In genomic region chr10:88110355-88110754, GRCh38 we compare ENCODE assay signal across 11 cellular contexts.
DNase-seq lines count a peak whose midpoint lies in the region; ATAC-seq, FAIRE-seq and TF ChIP-seq lines count a peak whose summit lies in the region.
"Had no signal": no experiment of that assay in that cellular context is flagged by ENCODE, and none has a peak within 500 bp of the region (broad histone marks: within the 10 kb centered on the region; RNA-seq: fewer than 3 reads in every experiment).

No MANE protein-coding gene starts in this region.

- no peaks in the 10 kb centered on the region for H3K9me3 ChIP-seq in GM23248 (ENCODE audit: low read depth)
- H3K9me3 ChIP-seq in BE2C = no peaks in the 10 kb centered on the region

- no peaks in the 10 kb centered on the region for H3K9me2 ChIP-seq in GM23248 (ENCODE audit: insufficient read depth)

- H3K27me3 ChIP-seq in GM23248 (replicated peaks; ENCODE audit: insufficient read depth) = no peaks in the 10 kb centered on the region
- H3K27me3 ChIP-seq in BE2C = no peaks in the 10 kb centered on the region

- TF ChIP-seq CTCF in fibroblast of mammary gland (conservative IDR thresholded peaks at IDR 0.05; ENCODE audit: control insufficient read depth, insufficient read depth, low read depth, low read length) (no peak), BE2C (IDR thresholded peaks at IDR 0.05; ENCODE audit: low read depth, low read length) (no peak)

- H3K27me3 Mint-ChIP-seq in stimulated activated naive CD8-positive, alpha-beta T cell treated with anti-CD3 and anti-CD28 coated beads, Interleukin-15, Interleukin-2, amounts not matched to agents 100 ng/mL and 50 ng/mL, for 24 hours = peaks cover 5% of the 10 kb centered on the region
- H3K27me3 Mint-ChIP-seq in activated CD4-positive, alpha-beta T cell treated with anti-CD3 and anti-CD28 coated beads, Interleukin-2, amount 10 ng/mL, durations not matched to agents 7 days and 5 days = peaks cover 11% of the 10 kb centered on the region
- H3K27me3 Mint-ChIP-seq: central memory CD8-positive, alpha-beta T cell had no signal

- H3K9ac ChIP-seq in GM23248 = no peak overlapping the region

- H3F3A ChIP-seq in GM23248 (ENCODE audit: insufficient read depth) = peaks cover 21% of the 10 kb centered on the region

- peaks cover 4% of the 10 kb centered on the region for H3K9me3 Mint-ChIP-seq in stimulated activated naive CD8-positive, alpha-beta T cell treated with anti-CD3 and anti-CD28 coated beads, Interleukin-15, Interleukin-2, amounts not matched to agents 100 ng/mL and 50 ng/mL, for 24 hours
- peaks cover 3% of the 10 kb centered on the region for H3K9me3 Mint-ChIP-seq in activated CD4-positive, alpha-beta T cell treated with anti-CD3 and anti-CD28 coated beads, Interleukin-2, amount 10 ng/mL, durations not matched to agents 7 days and 5 days
- H3K9me3 Mint-ChIP-seq: central memory CD8-positive, alpha-beta T cell had no signal

- H4K20me1 ChIP-seq in GM23248 (ENCODE audit: insufficient read depth) = no peaks in the 10 kb centered on the region

- DNase-seq in GM23248 = peak; percentile 81
- DNase-seq in RCC 7860 (ENCODE audit: low spot score) = peak; percentile 93
- peak; percentile 74 for DNase-seq in fibroblast of mammary gland (ENCODE audit: low read depth)
- DNase-seq in BE2C = no peak
- DNase-seq in OCI-M2 (lab: John Stamatoyannopoulos, UW; ENCODE audit: unreplicated experiment) = no peak
- DNase-seq in activated CD4-positive, alpha-beta T cell treated with anti-CD3 and anti-CD28 coated beads, Interleukin-2, amount 10 ng/mL, durations not matched to agents 7 days and 5 days = no peak
- DNase-seq: NCI-H2081, nucleus accumbens had no signal

- H3K4me1 Mint-ChIP-seq in stimulated activated naive CD8-positive, alpha-beta T cell treated with anti-CD3 and anti-CD28 coated beads, Interleukin-15, Interleukin-2, amounts not matched to agents 100 ng/mL and 50 ng/mL, for 24 hours (ENCODE audit: low read depth) = peaks cover 67% of the 10 kb centered on the region
- peaks cover 22% of the 10 kb centered on the region for H3K4me1 Mint-ChIP-seq in activated CD4-positive, alpha-beta T cell treated with anti-CD3 and anti-CD28 coated beads, Interleukin-2, amount 10 ng/mL, durations not matched to agents 7 days and 5 days

- H3K4me3 ChIP-seq in GM23248 (no peak overlapping the region), fibroblast of mammary gland (ENCODE audit: control insufficient read depth, low read depth, low read length) (no peak overlapping the region), BE2C (ENCODE audit: low read depth, low read length) (no peak overlapping the region)

- ATAC-seq in GM18861 (IDR thresholded peaks at IDR 0.05; ENCODE audit: unreplicated experiment) = no peak

- FAIRE-seq in RCC 7860 (lab: Jason Lieb, UNC) = peak; percentile 98

- H3K4me1 ChIP-seq in GM23248 (ENCODE audit: insufficient read depth) (peaks cover 15% of the 10 kb centered on the region), BE2C (peaks cover 10% of the 10 kb centered on the region)

- H3K27ac Mint-ChIP-seq in stimulated activated naive CD8-positive, alpha-beta T cell treated with anti-CD3 and anti-CD28 coated beads, Interleukin-15, Interleukin-2, amounts not matched to agents 100 ng/mL and 50 ng/mL, for 24 hours = peak overlapping the region; percentile 43
- H3K27ac Mint-ChIP-seq in activated CD4-positive, alpha-beta T cell treated with anti-CD3 and anti-CD28 coated beads, Interleukin-2, amount 10 ng/mL, durations not matched to agents 7 days and 5 days = no peak overlapping the region

- POLR2A ChIA-PET in activated CD4-positive, alpha-beta T cell treated with anti-CD3 and anti-CD28 coated beads, Interleukin-2, amount 10 ng/mL, durations not matched to agents 7 days and 5 days (lab: Charles Lee) = no interaction called here

- H3K4me3 Mint-ChIP-seq in stimulated activated naive CD8-positive, alpha-beta T cell treated with anti-CD3 and anti-CD28 coated beads, Interleukin-15, Interleukin-2, amounts not matched to agents 100 ng/mL and 50 ng/mL, for 24 hours = no peak overlapping the region
- H3K4me3 Mint-ChIP-seq in activated CD4-positive, alpha-beta T cell treated with anti-CD3 and anti-CD28 coated beads, Interleukin-2, amount 10 ng/mL, durations not matched to agents 7 days and 5 days = no peak overlapping the region
- H3K4me3 Mint-ChIP-seq: central memory CD8-positive, alpha-beta T cell had no signal

- CTCF ChIA-PET in activated CD4-positive, alpha-beta T cell treated with anti-CD3 and anti-CD28 coated beads, Interleukin-2, amount 10 ng/mL, durations not matched to agents 7 days and 5 days (lab: Charles Lee) = no interaction called here

- in situ Hi-C loops in GM23248 (cut with MboI) = no loop called here

- H3K36me3 Mint-ChIP-seq in stimulated activated naive CD8-positive, alpha-beta T cell treated with anti-CD3 and anti-CD28 coated beads, Interleukin-15, Interleukin-2, amounts not matched to agents 100 ng/mL and 50 ng/mL, for 24 hours (ENCODE audit: low read depth) = no peaks in the 10 kb centered on the region
- H3K36me3 Mint-ChIP-seq in activated CD4-positive, alpha-beta T cell treated with anti-CD3 and anti-CD28 coated beads, Interleukin-2, amount 10 ng/mL, durations not matched to agents 7 days and 5 days (ENCODE audit: low read depth) = no peaks in the 10 kb centered on the region

- peak overlapping the region; percentile 22; the same call in 1 of the 2 replicates for H2AFZ ChIP-seq in GM23248

- peak overlapping the region; percentile 51 for H3K4me2 ChIP-seq in GM23248 (ENCODE audit: unreplicated experiment)

- no peaks in the 10 kb centered on the region for H3K79me2 ChIP-seq in GM23248 (ENCODE audit: insufficient read depth)

- H3K36me3 ChIP-seq in GM23248 (ENCODE audit: low read depth) = no peaks in the 10 kb centered on the region
- no peaks in the 10 kb centered on the region for H3K36me3 ChIP-seq in BE2C

- H3K27ac ChIP-seq in GM23248 = peak overlapping the region; percentile 21; the same call in 1 of the 2 replicates

Comparison
In these comparisons a context has a peak if more than half of its experiments do, and no peak if none do; other contexts are left out.
1. DNase-seq: peak in GM23248 (single experiment), RCC 7860 (single experiment) and fibroblast of mammary gland (single experiment); none in BE2C (single experiment), OCI-M2 (single experiment) and activated CD4-positive, alpha-beta T cell treated with anti-CD3 and anti-CD28 coated beads, Interleukin-2, amount 10 ng/mL, durations not matched to agents 7 days and 5 days (single experiment).